15 cellular contexts compared by ENCODE assay signal in the genomic region with DNA sequence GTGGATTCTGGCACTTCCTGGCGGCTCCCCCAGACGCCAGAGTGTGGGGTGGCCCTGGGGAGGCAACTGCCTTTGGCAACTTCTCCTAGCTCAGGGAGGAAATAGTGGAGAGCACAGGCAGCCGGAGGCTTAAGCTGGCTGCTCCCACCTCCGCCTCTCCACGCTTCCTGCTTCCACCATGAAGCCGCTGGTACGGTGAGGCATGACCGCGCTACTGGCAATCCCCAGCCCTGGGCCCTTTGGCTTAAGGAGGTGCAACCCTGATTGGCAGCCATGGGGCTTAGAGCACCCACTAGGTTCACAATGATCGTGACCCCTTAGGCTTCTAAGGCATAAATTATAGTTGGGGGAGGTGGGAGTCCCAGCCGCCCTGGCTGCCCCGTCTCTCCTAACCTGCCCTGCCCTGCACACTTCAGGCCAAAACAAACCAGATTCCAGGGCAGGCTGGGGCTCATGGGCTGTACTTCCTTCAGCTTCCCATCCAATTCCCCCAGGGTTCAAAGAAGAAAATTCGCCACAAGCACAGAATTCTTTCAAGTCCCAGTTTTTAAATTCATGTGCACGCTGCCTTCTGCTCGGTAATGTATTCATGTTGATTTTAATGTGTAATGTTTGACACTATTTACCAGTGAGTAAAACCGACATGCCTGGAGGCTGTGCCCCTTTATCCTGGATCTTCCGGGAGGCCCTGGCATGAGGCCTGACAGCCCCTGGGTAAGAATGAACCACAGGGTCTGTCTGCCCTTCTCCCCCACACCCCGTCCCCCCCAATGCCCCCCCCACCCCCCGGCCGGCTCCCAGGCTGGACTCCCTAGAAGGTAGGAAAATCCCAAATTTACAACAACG.
DNase-seq lines count a peak whose midpoint lies in the region; ATAC-seq, FAIRE-seq and TF ChIP-seq lines count a peak whose summit lies in the region.
"Had no signal": no experiment of that assay in that cellular context is flagged by ENCODE, and none has a peak within 500 bp of the region (broad histone marks: within the 10 kb centered on the region; RNA-seq: fewer than 3 reads in every experiment).

No MANE protein-coding gene starts in this region.

- H3K36me3 ChIP-seq in HEK293 (ENCODE audit: control insufficient read depth in 2 of 2, insufficient read depth in 1 of 2, low read length in 2 of 2): no peaks in the 10 kb centered on the region

- H3K4me3 ChIP-seq in HEK293 (ENCODE audit: low read depth, low read length) (no peak overlapping the region), skeletal muscle cell (ENCODE audit: low read depth, low read length) (peak overlapping the region; percentile 17)
- H3K4me3 ChIP-seq: smooth muscle cell had no signal

- DNase-seq in UCSD-AML1 (lab: John Stamatoyannopoulos, UW; ENCODE audit: unreplicated experiment) (peak; percentile 61), iris pigment epithelial cell (ENCODE audit: low read depth) (peak; percentile 39), skeletal muscle cell (ENCODE audit: low read depth) (no peak), GM12891 (ENCODE audit: insufficient read length, low spot score) (no peak), NCI-H2171 treated with DMSO at 0.1 percent for 48 hours (lab: John Stamatoyannopoulos, UW) (no peak)
- DNase-seq in activated CD4-positive, alpha-beta T cell treated with anti-CD3 and anti-CD28 coated beads, Interleukin-2, amount 50 U/mL, for 48 hours: no peak
- DNase-seq: activated gamma-delta T cell treated with Interleukin-2 at 50 U/mL for 16 hours; DMS79 treated with DMSO at 0.1 percent for 48 hours; effector CD8-positive, alpha-beta T cell; HFFc6; islet precursor cell had no signal

- CTCF ChIA-PET in HEK293 (lab: Yijun Ruan, JAX): no interaction called here

- H3K9me3 ChIP-seq in HEK293 (ENCODE audit: control insufficient read depth, insufficient read depth, low read depth, low read length): no peaks in the 10 kb centered on the region

- no peak for TF ChIP-seq CTCF in HEK293 (tag by site-specific recombination; IDR thresholded peaks at IDR 0.05)

- no peaks in the 10 kb centered on the region for H3K4me1 ChIP-seq in HEK293 (ENCODE audit: control insufficient read depth, insufficient read depth, low read length)

- H3K27ac ChIP-seq in HEK293 (ENCODE audit: extremely low read depth, low read depth, low read length): no peak overlapping the region
- H3K27ac ChIP-seq: VCaP had no signal

- ATAC-seq in activated CD4-positive, CD25-positive, alpha-beta regulatory T cell treated with anti-CD3 and anti-CD28 coated beads, Interleukin-2, amount 50 U/mL, for 24 hours: no peak

- POLR2A ChIA-PET in HEK293 (lab: Yijun Ruan, JAX): no interaction called here

- no peak for FAIRE-seq in GM12891 (lab: Jason Lieb, UNC)

- TF ChIP-seq POLR2A in GM12891 (IDR thresholded peaks at IDR 0.05; ENCODE audit: low read depth, low read length): no peak

TF ChIP-seq in HEK293, 187 proteins besides CTCF, POLR2A, EP300 and RAD21:
- TF ChIP-seq ZBTB20 (tag by site-specific recombination; IDR thresholded peaks at IDR 0.05) (peak; percentile 36; the same call in 1 of the 2 replicates), BCL6B (tag by site-specific recombination; IDR thresholded peaks at IDR 0.05) (no peak), BCL11A (tag by site-specific recombination; IDR thresholded peaks at IDR 0.05; ENCODE audit: low read depth) (no peak)

TF ChIP-seq in GM12891, 5 proteins besides CTCF, POLR2A, EP300 and RAD21:
- no peak for TF ChIP-seq SPI1 (IDR thresholded peaks at IDR 0.05; ENCODE audit: low read depth, low read length)
- TF ChIP-seq TAF1 (IDR thresholded peaks at IDR 0.05; ENCODE audit: low read depth, low read length): no peak
- no peak for TF ChIP-seq POLR2AphosphoS5 (IDR thresholded peaks at IDR 0.05; ENCODE audit: low read depth, low read length)
- TF ChIP-seq PAX5 (IDR thresholded peaks at IDR 0.05; ENCODE audit: insufficient read depth, low read length, severe bottlenecking): no peak
- no peak for TF ChIP-seq POU2F2 (IDR thresholded peaks at IDR 0.05; ENCODE audit: low read depth, low read length)

Comparison
In these comparisons a context has a peak if more than half of its experiments do, and no peak if none do; other contexts are left out.
1. DNase-seq: peak in UCSD-AML1 (single experiment) and iris pigment epithelial cell (single experiment); none in skeletal muscle cell (single experiment), GM12891 (single experiment), activated CD4-positive, alpha-beta T cell treated with anti-CD3 and anti-CD28 coated beads, Interleukin-2, amount 50 U/mL, for 48 hours (0 of 2) and NCI-H2171 treated with DMSO at 0.1 percent for 48 hours (single experiment).